In the genomic region with DNA sequence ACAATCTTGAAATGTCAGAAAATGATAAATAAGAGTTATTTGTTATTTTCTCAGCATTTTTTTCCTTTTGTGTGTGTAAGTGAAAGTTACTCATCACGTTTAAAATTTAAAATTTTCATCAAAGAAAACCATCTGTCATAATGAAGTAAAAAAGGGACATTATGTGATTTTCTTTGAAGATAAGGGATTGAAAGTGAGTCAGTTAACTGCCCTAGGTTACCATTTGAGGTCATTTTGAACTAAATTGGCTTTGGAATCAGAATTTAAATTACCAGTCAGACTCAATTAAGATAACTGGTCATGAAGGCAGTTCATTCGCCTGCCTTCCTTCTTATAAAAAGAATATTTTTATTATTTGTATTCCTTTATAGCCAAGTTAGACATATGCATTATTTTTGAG, we compare ENCODE assay signal across 7 cellular contexts. TPM values are rescaled to one million over a fixed set of nuclear protein-coding genes. Genes with fewer than 3 reads are reported as not detected.
"Had no signal": no experiment of that assay in that cellular context is flagged by ENCODE, and none has a peak within 500 bp of the region (broad histone marks: within the 10 kb centered on the region; RNA-seq: fewer than 3 reads in every experiment).

No MANE protein-coding gene starts in this region.

- ATAC-seq: GM23338, K562 had no signal

- H2AFZ ChIP-seq: GM23338 had no signal

- H3K4me3 ChIP-seq: GM23338, K562 had no signal

- DNase-seq: H9, HCEC 1CT, HFFc6, IMR-90 had no signal

- H3K4me2 ChIP-seq: GM23338 had no signal

RNA-seq across cellular contexts. Expression of a gene that starts 14.3 kb away (rescaled TPM):
- total RNA-seq: HT-29 had no signal
